ENCODE assay signal across 30 cellular contexts in the genomic region with DNA sequence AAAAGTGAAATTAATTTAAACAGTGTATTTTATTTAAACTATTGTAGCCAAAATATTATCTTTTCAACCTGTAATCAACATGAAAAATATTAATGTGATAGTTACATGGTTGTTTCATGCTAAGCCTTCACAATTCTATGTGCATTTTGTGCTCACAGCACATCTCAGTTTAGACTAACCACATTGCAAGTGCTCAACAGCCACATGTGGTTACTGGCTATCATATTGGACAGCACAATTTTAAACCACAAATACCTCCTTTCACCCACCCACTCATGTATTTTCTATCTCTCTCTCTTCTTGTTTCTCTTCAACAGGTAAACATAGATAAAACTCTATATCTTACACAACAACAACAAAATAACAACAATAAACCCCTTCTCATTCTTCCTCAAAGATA. TPM values are rescaled to one million over a fixed set of nuclear protein-coding genes. Genes with fewer than 3 reads are reported as not detected.
"Had no signal": no experiment of that assay in that cellular context is flagged by ENCODE, and none has a peak within 500 bp of the region (broad histone marks: within the 10 kb centered on the region; RNA-seq: fewer than 3 reads in every experiment).

No MANE protein-coding gene starts in this region.

- FAIRE-seq: pancreas, small intestine, urothelium cell line had no signal

- H3K4me3 ChIP-seq: hepatocyte, left ventricle myocardium inferior, lung, pancreas, prostate gland, spleen, suprapubic skin, thoracic aorta, tibial artery, upper lobe of right lung had no signal

- DNase-seq: islet precursor cell; left ventricle myocardium inferior; mesendoderm; naive thymus-derived CD4-positive, alpha-beta T cell; nucleus accumbens; pancreas; posterior cingulate gyrus; retina; right cardiac atrium; small intestine; spleen; stimulated activated CD4-positive, alpha-beta T cell treated with anti-CD3 and anti-CD28 coated beads, Interleukin-4, amount 100 ng/mL, for 24 hours; stimulated activated naive CD4-positive, alpha-beta T cell; tibial artery; trophoblast cell; upper lobe of right lung had no signal

- H3K27ac ChIP-seq: hepatocyte, left ventricle myocardium inferior, pancreas, prostate gland, spleen, suprapubic skin, thoracic aorta, tibial artery, upper lobe of right lung had no signal

- H3K36me3 ChIP-seq: left ventricle myocardium inferior, pancreas, prostate gland, spleen, suprapubic skin, thoracic aorta, tibial artery, upper lobe of right lung had no signal

- ATAC-seq: naive thymus-derived CD4-positive, alpha-beta T cell; natural killer cell treated with Interleukin-12 subunit alpha and Interleukin-12 subunit beta and Interleukin-15 and Interleukin-18, amount 100 ng/mL, for 72 hours; pancreas; right cardiac atrium; sciatic nerve; stimulated activated effector memory CD8-positive, alpha-beta T cell treated with anti-CD3 and anti-CD28 coated beads, Interleukin-12 subunit alpha, Interleukin-12 subunit beta, amount 100 ng/mL, for 72 hours; upper lobe of right lung had no signal

- H3K4me2 ChIP-seq: hepatocyte had no signal

- H3K79me2 ChIP-seq: hepatocyte had no signal

- H3K27me3 ChIP-seq: hepatocyte, pancreas, spleen, suprapubic skin, tibial artery, upper lobe of right lung had no signal

- H3K9me3 ChIP-seq: left ventricle myocardium inferior, pancreas, prostate gland, spleen, suprapubic skin, thoracic aorta, tibial artery, upper lobe of right lung had no signal

- H3K4me1 ChIP-seq: left ventricle myocardium inferior, pancreas, prostate gland, spleen, suprapubic skin, tibial artery, upper lobe of right lung had no signal

- H2AFZ ChIP-seq: hepatocyte had no signal

RNA-seq across cellular contexts. Expression of a gene that starts 12.5 kb away (rescaled TPM):
- total RNA-seq: left ventricle myocardium inferior; lower leg skin; mononuclear cell; naive thymus-derived CD4-positive, alpha-beta T cell; natural killer cell treated with Interleukin-12 subunit alpha and Interleukin-12 subunit beta and Interleukin-15 and Interleukin-18, amount 100 ng/mL, for 72 hours; osteoblast; right cardiac atrium; spleen; subcutaneous adipose tissue; suprapubic skin; thoracic aorta; upper lobe of right lung had no signal
- polyA plus RNA-seq: naive thymus-derived CD4-positive, alpha-beta T cell; neural cell; right cardiac atrium; spleen had no signal
